Comparison of ENCODE assay signal across 1 cellular context in genomic region chr20:2671977-2672376, GRCh38.
TF ChIP-seq lines count a peak whose summit lies in the region.

No MANE protein-coding gene starts in this region.

TF ChIP-seq in endothelial cell of umbilical vein, 7 proteins besides CTCF, POLR2A, EP300 and RAD21:
- no peak for TF ChIP-seq FOS (IDR thresholded peaks at IDR 0.05; ENCODE audit: borderline replicate concordance, insufficient read depth, low read length)
- TF ChIP-seq EZH2 (IDR thresholded peaks at IDR 0.05; ENCODE audit: borderline replicate concordance, low read depth, low read length, severe bottlenecking) = no peak
- TF ChIP-seq, protein P1, sequence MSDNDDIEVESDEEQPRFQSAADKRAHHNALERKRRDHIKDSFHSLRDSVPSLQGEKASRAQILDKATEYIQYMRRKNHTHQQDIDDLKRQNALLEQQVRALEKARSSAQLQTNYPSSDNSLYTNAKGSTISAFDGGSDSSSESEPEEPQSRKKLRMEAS (IDR thresholded peaks at IDR 0.05; ENCODE audit: insufficient read depth, insufficient read length) = no peak
- no peak for TF ChIP-seq MYC (IDR thresholded peaks at IDR 0.05; ENCODE audit: low read depth, low read length)
- TF ChIP-seq JUN (IDR thresholded peaks at IDR 0.05; ENCODE audit: borderline replicate concordance, insufficient read depth, insufficient read length, low read depth) = no peak
- TF ChIP-seq POLR2AphosphoS5 (IDR thresholded peaks at IDR 0.05; ENCODE audit: insufficient read depth, low read depth, low read length) = no peak
- no peak for TF ChIP-seq GATA2 (IDR thresholded peaks at IDR 0.05; ENCODE audit: insufficient read depth, insufficient read length, low read depth, low read length)
